Comparison of ENCODE assay signal across 8 cellular contexts in the genomic region with DNA sequence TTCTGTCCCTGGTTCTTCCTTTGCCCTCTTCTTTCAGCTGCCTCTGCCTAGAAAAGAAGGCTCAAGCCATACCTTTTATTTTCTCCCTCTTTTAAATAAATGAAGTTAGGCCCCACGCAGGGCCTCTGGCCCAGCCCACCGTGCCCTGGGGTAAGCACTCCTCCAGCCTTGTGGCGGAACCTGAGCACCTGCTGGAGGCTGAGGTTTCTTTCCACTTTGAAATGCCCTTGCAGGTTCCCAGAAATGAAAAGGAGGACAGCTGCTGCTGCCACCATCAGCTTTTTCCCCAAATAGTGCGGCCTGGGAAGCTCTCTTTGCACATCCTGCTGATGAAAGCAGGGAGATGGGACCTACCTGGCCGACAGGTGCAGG.
A peak's percentile ranks its signal among the peaks of the same experiment; 100 is the strongest.
DNase-seq lines count a peak whose midpoint lies in the region; ATAC-seq and TF ChIP-seq lines count a peak whose summit lies in the region.

No MANE protein-coding gene starts in this region.

- H3K27me3 ChIP-seq in neural cell (ENCODE audit: insufficient read depth, low read depth, low read length) (no peaks in the 10 kb centered on the region), upper lobe of left lung (no peaks in the 10 kb centered on the region)

- H2AFZ ChIP-seq in neural cell (ENCODE audit: low read depth, low read length): no peak overlapping the region

- no peak for TF ChIP-seq CTCF in neural cell (IDR thresholded peaks at IDR 0.05; ENCODE audit: poor library complexity, severe bottlenecking)
- no peak for TF ChIP-seq CTCF in upper lobe of left lung (IDR thresholded peaks at IDR 0.05)

- WGBS in upper lobe of left lung, 2 donors: 70 to 81% methylated on average over 5 of the region's 5 CpGs

- H3K9me2 ChIP-seq in neural cell (ENCODE audit: insufficient read depth, low read length): no peaks in the 10 kb centered on the region

- no peaks in the 10 kb centered on the region for H3F3A ChIP-seq in neural cell (ENCODE audit: insufficient read depth, low read length, poor library complexity, severe bottlenecking)

- H3K4me1 Mint-ChIP-seq in activated T-helper 1 cell treated with anti-CD3 and anti-CD28 coated beads, Interleukin-12 subunit alpha, Interleukin-12 subunit beta, Interleukin-2, Interleukin-4 antibody, amounts not matched to agents 30 ng/mL and 10 ng/mL and 1 ng/mL, durations not matched to agents 14 hours and 24 hours and 36 hours (ENCODE audit: low read depth): peaks cover 63% of the 10 kb centered on the region

- H3K79me2 ChIP-seq in neural cell (replicated peaks; ENCODE audit: insufficient read depth, low read length): peaks cover 4% of the 10 kb centered on the region

- no peak for TF ChIP-seq POLR2A in upper lobe of left lung (IDR thresholded peaks at IDR 0.05)

- POLR2A ChIA-PET in HEK293T (lab: Yijun Ruan, JAX): no interaction called here

- H3K4me1 ChIP-seq in upper lobe of left lung: peaks cover 19 to 27% (median 21%) of the 10 kb centered on the region in 4 donors

- H4K20me1 ChIP-seq in neural cell (ENCODE audit: insufficient read depth): no peaks in the 10 kb centered on the region

- no peak for TF ChIP-seq EP300 in neural cell (conservative IDR thresholded peaks at IDR 0.05; ENCODE audit: poor library complexity, severe bottlenecking)
- TF ChIP-seq EP300 in upper lobe of left lung (IDR thresholded peaks at IDR 0.05): no peak

- no peak for TF ChIP-seq RAD21 in neural cell (conservative IDR thresholded peaks at IDR 0.05)

- intact Hi-C loops in activated T-helper 1 cell treated with anti-CD3 and anti-CD28 coated beads, Interleukin-12 subunit alpha, Interleukin-12 subunit beta, Interleukin-2, Interleukin-4 antibody, amounts not matched to agents 30 ng/mL and 10 ng/mL and 1 ng/mL, durations not matched to agents 14 hours and 24 hours and 36 hours (cut with micrococcal nuclease): loop anchor here (10.0 kb wide), 1 partner anchor 351 kb away; a partner anchor contains a TSS

- H3K9me3 Mint-ChIP-seq in activated T-helper 1 cell treated with anti-CD3 and anti-CD28 coated beads, Interleukin-12 subunit alpha, Interleukin-12 subunit beta, Interleukin-2, Interleukin-4 antibody, amounts not matched to agents 30 ng/mL and 10 ng/mL and 1 ng/mL, durations not matched to agents 14 hours and 24 hours and 36 hours: no peaks in the 10 kb centered on the region

- ATAC-seq in GM18907 (IDR thresholded peaks at IDR 0.05; ENCODE audit: unreplicated experiment) (peak; percentile 35), HG02759 (IDR thresholded peaks at IDR 0.05; ENCODE audit: unreplicated experiment) (peak; percentile 22), upper lobe of left lung (ENCODE audit: low FRiP score in 2 of 2) (no peak)

- CTCF ChIA-PET in HEK293T (lab: Yijun Ruan, JAX): no interaction called here

- peaks cover 14% of the 10 kb centered on the region for H3K36me3 Mint-ChIP-seq in activated T-helper 1 cell treated with anti-CD3 and anti-CD28 coated beads, Interleukin-12 subunit alpha, Interleukin-12 subunit beta, Interleukin-2, Interleukin-4 antibody, amounts not matched to agents 30 ng/mL and 10 ng/mL and 1 ng/mL, durations not matched to agents 14 hours and 24 hours and 36 hours (ENCODE audit: low read depth)

- no peak for DNase-seq in activated T-helper 1 cell treated with anti-CD3 and anti-CD28 coated beads, Interleukin-12 subunit alpha, Interleukin-12 subunit beta, Interleukin-2, Interleukin-4 antibody, amounts not matched to agents 30 ng/mL and 10 ng/mL and 1 ng/mL, durations not matched to agents 14 hours and 24 hours and 36 hours (ENCODE audit: low spot score)
- no peak for DNase-seq in stimulated activated CD8-positive, alpha-beta memory T cell treated with anti-CD3 and anti-CD28 coated beads, Interleukin-4, amount 100 ng/mL, for 48 hours
- DNase-seq in upper lobe of left lung: no peak
- DNase-seq in central memory CD4-positive, alpha-beta T cell: no peak
- DNase-seq in HEK293T (ENCODE audit: extremely low spot score): no peak

- H3K27ac ChIP-seq in neural cell (ENCODE audit: low read length) (no peak overlapping the region), upper lobe of left lung (peak overlapping the region in 2 of 4 donors; percentile 12 to 43)

- H3K4me3 ChIP-seq in neural cell (ENCODE audit: low read length) (no peak overlapping the region), upper lobe of left lung (no peak overlapping the region)

- peak overlapping the region; percentile 31 for H3K4me3 Mint-ChIP-seq in activated T-helper 1 cell treated with anti-CD3 and anti-CD28 coated beads, Interleukin-12 subunit alpha, Interleukin-12 subunit beta, Interleukin-2, Interleukin-4 antibody, amounts not matched to agents 30 ng/mL and 10 ng/mL and 1 ng/mL, durations not matched to agents 14 hours and 24 hours and 36 hours

- H3K4me2 ChIP-seq in neural cell (ENCODE audit: low read length): no peak overlapping the region

- H3K27me3 Mint-ChIP-seq in activated T-helper 1 cell treated with anti-CD3 and anti-CD28 coated beads, Interleukin-12 subunit alpha, Interleukin-12 subunit beta, Interleukin-2, Interleukin-4 antibody, amounts not matched to agents 30 ng/mL and 10 ng/mL and 1 ng/mL, durations not matched to agents 14 hours and 24 hours and 36 hours (ENCODE audit: insufficient read depth): no peaks in the 10 kb centered on the region

- H3K9me3 ChIP-seq in neural cell (ENCODE audit: low read length) (no peaks in the 10 kb centered on the region), upper lobe of left lung (no peaks in the 10 kb centered on the region)

- peak overlapping the region; percentile 94 for H3K27ac Mint-ChIP-seq in activated T-helper 1 cell treated with anti-CD3 and anti-CD28 coated beads, Interleukin-12 subunit alpha, Interleukin-12 subunit beta, Interleukin-2, Interleukin-4 antibody, amounts not matched to agents 30 ng/mL and 10 ng/mL and 1 ng/mL, durations not matched to agents 14 hours and 24 hours and 36 hours

- H3K9ac ChIP-seq in neural cell (ENCODE audit: low read length): peak overlapping the region; percentile 5

- no peaks in the 10 kb centered on the region for H3K36me3 ChIP-seq in neural cell (ENCODE audit: insufficient read depth, low read length)
- H3K36me3 ChIP-seq in upper lobe of left lung: no peaks in the 10 kb centered on the region

TF ChIP-seq in neural cell, 6 proteins besides CTCF, POLR2A, EP300 and RAD21:
- TF ChIP-seq, protein P1, sequence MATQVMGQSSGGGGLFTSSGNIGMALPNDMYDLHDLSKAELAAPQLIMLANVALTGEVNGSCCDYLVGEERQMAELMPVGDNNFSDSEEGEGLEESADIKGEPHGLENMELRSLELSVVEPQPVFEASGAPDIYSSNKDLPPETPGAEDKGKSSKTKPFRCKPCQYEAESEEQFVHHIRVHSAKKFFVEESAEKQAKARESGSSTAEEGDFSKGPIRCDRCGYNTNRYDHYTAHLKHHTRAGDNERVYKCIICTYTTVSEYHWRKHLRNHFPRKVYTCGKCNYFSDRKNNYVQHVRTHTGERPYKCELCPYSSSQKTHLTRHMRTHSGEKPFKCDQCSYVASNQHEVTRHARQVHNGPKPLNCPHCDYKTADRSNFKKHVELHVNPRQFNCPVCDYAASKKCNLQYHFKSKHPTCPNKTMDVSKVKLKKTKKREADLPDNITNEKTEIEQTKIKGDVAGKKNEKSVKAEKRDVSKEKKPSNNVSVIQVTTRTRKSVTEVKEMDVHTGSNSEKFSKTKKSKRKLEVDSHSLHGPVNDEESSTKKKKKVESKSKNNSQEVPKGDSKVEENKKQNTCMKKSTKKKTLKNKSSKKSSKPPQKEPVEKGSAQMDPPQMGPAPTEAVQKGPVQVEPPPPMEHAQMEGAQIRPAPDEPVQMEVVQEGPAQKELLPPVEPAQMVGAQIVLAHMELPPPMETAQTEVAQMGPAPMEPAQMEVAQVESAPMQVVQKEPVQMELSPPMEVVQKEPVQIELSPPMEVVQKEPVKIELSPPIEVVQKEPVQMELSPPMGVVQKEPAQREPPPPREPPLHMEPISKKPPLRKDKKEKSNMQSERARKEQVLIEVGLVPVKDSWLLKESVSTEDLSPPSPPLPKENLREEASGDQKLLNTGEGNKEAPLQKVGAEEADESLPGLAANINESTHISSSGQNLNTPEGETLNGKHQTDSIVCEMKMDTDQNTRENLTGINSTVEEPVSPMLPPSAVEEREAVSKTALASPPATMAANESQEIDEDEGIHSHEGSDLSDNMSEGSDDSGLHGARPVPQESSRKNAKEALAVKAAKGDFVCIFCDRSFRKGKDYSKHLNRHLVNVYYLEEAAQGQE (IDR thresholded peaks at IDR 0.05; ENCODE audit: borderline replicate concordance): no peak

TF ChIP-seq in HEK293T, 16 proteins besides CTCF, POLR2A, EP300 and RAD21:
- TF ChIP-seq ZNF384 (IDR thresholded peaks at IDR 0.05) (no peak), BHLHE40 (IDR thresholded peaks at IDR 0.05; ENCODE audit: borderline replicate concordance) (no peak), FOXM1 (IDR thresholded peaks at IDR 0.05; ENCODE audit: borderline replicate concordance) (no peak), ELF4 (IDR thresholded peaks at IDR 0.05) (no peak), TARDBP (IDR thresholded peaks at IDR 0.05) (no peak), L3MBTL2 (conservative IDR thresholded peaks at IDR 0.05) (no peak), LEF1 (IDR thresholded peaks at IDR 0.05; ENCODE audit: borderline replicate concordance) (no peak), FOXA1 (IDR thresholded peaks at IDR 0.05) (no peak), HDGF (IDR thresholded peaks at IDR 0.05; ENCODE audit: borderline replicate concordance) (no peak), ARNT (IDR thresholded peaks at IDR 0.05) (no peak)
- TF ChIP-seq, protein P2, sequence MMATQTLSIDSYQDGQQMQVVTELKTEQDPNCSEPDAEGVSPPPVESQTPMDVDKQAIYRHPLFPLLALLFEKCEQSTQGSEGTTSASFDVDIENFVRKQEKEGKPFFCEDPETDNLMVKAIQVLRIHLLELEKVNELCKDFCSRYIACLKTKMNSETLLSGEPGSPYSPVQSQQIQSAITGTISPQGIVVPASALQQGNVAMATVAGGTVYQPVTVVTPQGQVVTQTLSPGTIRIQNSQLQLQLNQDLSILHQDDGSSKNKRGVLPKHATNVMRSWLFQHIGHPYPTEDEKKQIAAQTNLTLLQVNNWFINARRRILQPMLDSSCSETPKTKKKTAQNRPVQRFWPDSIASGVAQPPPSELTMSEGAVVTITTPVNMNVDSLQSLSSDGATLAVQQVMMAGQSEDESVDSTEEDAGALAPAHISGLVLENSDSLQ (IDR thresholded peaks at IDR 0.05): no peak

Comparison
In these comparisons a context has a peak if more than half of its experiments do, and no peak if none do; other contexts are left out.
1. ATAC-seq: peak in GM18907 (single experiment) and HG02759 (single experiment); none in upper lobe of left lung (0 of 2).